Comparison of ENCODE assay signal across 11 cellular contexts in the genomic region with DNA sequence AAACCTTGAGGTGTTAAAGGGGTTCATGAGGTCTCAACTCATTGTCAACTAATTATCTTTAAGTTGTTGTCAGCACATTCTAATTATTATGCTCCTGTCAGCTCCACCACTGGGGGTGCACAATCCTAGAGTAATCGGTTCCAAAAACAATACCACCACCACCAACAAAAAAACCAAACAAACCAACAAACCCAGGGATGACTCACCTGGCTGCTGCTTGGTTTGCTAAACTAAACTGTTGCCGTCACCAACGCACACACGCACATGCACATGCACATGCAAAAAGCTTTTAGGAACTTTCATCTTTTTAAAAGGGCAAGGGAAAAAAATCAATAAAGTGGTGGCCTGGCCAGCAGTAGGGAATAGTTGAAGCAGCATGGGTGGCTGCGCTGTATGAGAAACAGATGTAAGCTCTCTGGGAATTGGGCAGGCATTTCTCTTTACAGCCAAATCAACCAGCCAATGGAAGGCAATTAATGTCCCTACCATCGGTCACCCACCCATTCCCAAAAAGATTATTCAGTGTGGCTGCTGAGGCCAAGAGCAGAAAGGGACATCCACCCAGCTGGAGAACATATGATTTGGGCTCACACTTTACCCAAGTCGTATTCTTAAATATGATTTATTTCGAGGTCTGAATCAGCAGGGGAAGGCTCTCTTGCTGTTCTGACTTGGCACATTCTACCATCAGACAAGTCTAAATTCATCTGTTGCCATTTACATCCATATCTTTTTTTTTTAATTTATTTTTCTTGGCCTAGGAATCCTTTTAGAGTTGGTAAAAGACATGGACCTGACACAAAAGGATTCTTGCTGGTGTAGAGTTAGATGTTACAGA. TPM values are rescaled to one million over a fixed set of nuclear protein-coding genes. Genes with fewer than 3 reads are reported as not detected.
A peak's percentile ranks its signal among the peaks of the same experiment; 100 is the strongest.
DNase-seq lines count a peak whose midpoint lies in the region; ATAC-seq and TF ChIP-seq lines count a peak whose summit lies in the region.
"Had no signal": no experiment of that assay in that cellular context is flagged by ENCODE, and none has a peak within 500 bp of the region (broad histone marks: within the 10 kb centered on the region; RNA-seq: fewer than 3 reads in every experiment).

No MANE protein-coding gene starts in this region.

- TF ChIP-seq EP300 in stomach (IDR thresholded peaks at IDR 0.05): no peak

- TF ChIP-seq POLR2A in stomach (IDR thresholded peaks at IDR 0.05): no peak

- intact Hi-C loops in Caco-2 (cut with micrococcal nuclease; ENCODE audit: unreplicated experiment) (no loop called here), stomach (cut with DNase I; ENCODE audit: low total_unique reads) (no loop called here)
- intact Hi-C loops in CD4-positive, alpha-beta T cell (cut with DNase I, micrococcal nuclease): no loop called here

- CTCF ChIA-PET in Caco-2 (lab: Charles Lee): no interaction called here
- CTCF ChIA-PET in CD4-positive, alpha-beta T cell (lab: Charles Lee): interaction anchor here (1.2 to 1.4 kb wide), 2 partner anchors 20 to 577 kb away, joined by 3 read pairs; no protein-coding TSS in a partner anchor

- H3K27me3 ChIP-seq in Caco-2 (replicated peaks; ENCODE audit: control insufficient read depth, insufficient read depth, low read length) (no peaks in the 10 kb centered on the region), stomach (peaks cover 0 to 11% (median 0%) of the 10 kb centered on the region in 3 donors)
- H3K27me3 ChIP-seq in CD4-positive, alpha-beta T cell (ENCODE audit: control insufficient read depth, insufficient read depth, low read length): peaks cover 15% of the 10 kb centered on the region

- 66 to 78% (median 73%) methylated on average over 8 of the region's 8 CpGs for WGBS in stomach, 5 donors

- POLR2A ChIA-PET in Caco-2 (lab: Charles Lee): no interaction called here
- POLR2A ChIA-PET in CD4-positive, alpha-beta T cell (lab: Charles Lee): interaction anchor here (0.7 kb wide), 1 partner anchor 8 kb away, joined by 4 read pairs; no protein-coding TSS in a partner anchor

- no peaks in the 10 kb centered on the region for H3K9me3 ChIP-seq in Caco-2
- no peaks in the 10 kb centered on the region for H3K9me3 ChIP-seq in stomach
- H3K9me3 ChIP-seq in CD4-positive, alpha-beta T cell (ENCODE audit: control insufficient read depth, low read length): no peaks in the 10 kb centered on the region

- no peaks in the 10 kb centered on the region for H3K27me3 Mint-ChIP-seq in osteocyte (ENCODE audit: unreplicated experiment)
- peaks cover 5% of the 10 kb centered on the region for H3K27me3 Mint-ChIP-seq in Caco-2 (ENCODE audit: insufficient read depth, unreplicated experiment)
- H3K27me3 Mint-ChIP-seq in CD4-positive, alpha-beta T cell: peaks cover 56% of the 10 kb centered on the region

- BruUV-seq in Caco-2 (replicated peaks; lab: Mats Ljungman, UMichigan): no TSS peak

- H3K36me3 Mint-ChIP-seq in osteocyte (ENCODE audit: unreplicated experiment) (no peaks in the 10 kb centered on the region), Caco-2 (ENCODE audit: insufficient read depth, unreplicated experiment) (no peaks in the 10 kb centered on the region)
- no peaks in the 10 kb centered on the region for H3K36me3 Mint-ChIP-seq in CD4-positive, alpha-beta T cell (ENCODE audit: low read depth)

- ATAC-seq in CD4-positive, alpha-beta T cell (ENCODE audit: poor library complexity): no peak
- ATAC-seq: activated CD4-positive, CD25-positive, alpha-beta regulatory T cell treated with anti-CD3 and anti-CD28 coated beads, Interleukin-2, amount 50 U/mL, for 24 hours had no signal

- H3K4me3 Mint-ChIP-seq in osteocyte (ENCODE audit: unreplicated experiment) (no peak overlapping the region), Caco-2 (ENCODE audit: unreplicated experiment) (no peak overlapping the region)
- no peak overlapping the region for H3K4me3 Mint-ChIP-seq in CD4-positive, alpha-beta T cell

- H3K27ac ChIP-seq in stomach: no peak overlapping the region
- H3K27ac ChIP-seq in CD4-positive, alpha-beta T cell (ENCODE audit: low read depth, low read length): no peak overlapping the region

- H3K4me1 Mint-ChIP-seq in osteocyte (ENCODE audit: unreplicated experiment) (peaks cover 50% of the 10 kb centered on the region), Caco-2 (ENCODE audit: low read depth, unreplicated experiment) (no peaks in the 10 kb centered on the region)
- no peaks in the 10 kb centered on the region for H3K4me1 Mint-ChIP-seq in CD4-positive, alpha-beta T cell (ENCODE audit: low read depth)

- H3K9me3 Mint-ChIP-seq in osteocyte (ENCODE audit: unreplicated experiment) (peaks cover 5% of the 10 kb centered on the region), Caco-2 (ENCODE audit: unreplicated experiment) (no peaks in the 10 kb centered on the region)
- H3K9me3 Mint-ChIP-seq in CD4-positive, alpha-beta T cell: no peaks in the 10 kb centered on the region
- H3K9me3 Mint-ChIP-seq: activated T-helper 2 cell treated with anti-CD3 and anti-CD28 coated beads, Interferon-gamma antibody, Interleukin-2, Interleukin-4, amounts not matched to agents 10 μg/mL and 5 μg/mL and 100 μg/mL, durations not matched to agents 14 hours and 24 hours and 36 hours had no signal

- DNase-seq in DMS53 treated with DMSO at 0.1 percent for 48 hours (lab: John Stamatoyannopoulos, UW; ENCODE audit: unreplicated experiment) (peak; percentile 31), NCI-H146 (lab: John Stamatoyannopoulos, UW) (peak; percentile 36), choroid plexus epithelial cell (ENCODE audit: low read depth) (peak; percentile 74), osteocyte (ENCODE audit: extremely low spot score, unreplicated experiment) (no peak), Caco-2 (no peak), stomach (no peak), RPMI8226 (no peak)
- DNase-seq in CD4-positive, alpha-beta T cell: no peak
- DNase-seq: stimulated activated CD4-positive, alpha-beta T cell treated with anti-CD3 and anti-CD28 coated beads, Interleukin-4, amount 100 ng/mL, for 4 hours had no signal

- peak overlapping the region; percentile 38 for H3K27ac Mint-ChIP-seq in osteocyte (ENCODE audit: unreplicated experiment)
- H3K27ac Mint-ChIP-seq in Caco-2 (ENCODE audit: unreplicated experiment): no peak overlapping the region
- no peak overlapping the region for H3K27ac Mint-ChIP-seq in CD4-positive, alpha-beta T cell
- H3K27ac Mint-ChIP-seq: activated T-helper 2 cell treated with anti-CD3 and anti-CD28 coated beads, Interferon-gamma antibody, Interleukin-2, Interleukin-4, amounts not matched to agents 10 μg/mL and 5 μg/mL and 100 μg/mL, durations not matched to agents 14 hours and 24 hours and 36 hours had no signal

- no peak overlapping the region for H3K4me3 ChIP-seq in choroid plexus epithelial cell (ENCODE audit: low read depth, low read length)
- H3K4me3 ChIP-seq in Caco-2 (ENCODE audit: low read depth, low read length): no peak overlapping the region
- H3K4me3 ChIP-seq in stomach: no peak overlapping the region

- no peaks in the 10 kb centered on the region for H3K36me3 ChIP-seq in Caco-2 (ENCODE audit: control insufficient read depth, insufficient read depth, low read length)
- no peaks in the 10 kb centered on the region for H3K36me3 ChIP-seq in stomach

- TF ChIP-seq CTCF in choroid plexus epithelial cell (conservative IDR thresholded peaks at IDR 0.05; ENCODE audit: low read depth, low read length) (no peak), osteocyte (IDR thresholded peaks at IDR 0.05) (no peak), Caco-2 (IDR thresholded peaks at IDR 0.05; ENCODE audit: insufficient read depth in 1 of 2, low read depth in 1 of 2, low read length in 1 of 2, severe bottlenecking in 1 of 2, unreplicated experiment in 1 of 2) (no peak), stomach (IDR thresholded peaks at IDR 0.05) (no peak)
- no peak for TF ChIP-seq CTCF in CD4-positive, alpha-beta T cell (IDR thresholded peaks at IDR 0.05)

- no peaks in the 10 kb centered on the region for H3K4me1 ChIP-seq in Caco-2
- H3K4me1 ChIP-seq in stomach: no peaks in the 10 kb centered on the region

RNA-seq across cellular contexts. Expression of a gene that starts 20.0 kb away (rescaled TPM):
- 1.2 and 1.3 TPM in 2 replicates for total RNA-seq in osteocyte
- 31.4 and 32.5 TPM in 2 replicates for total RNA-seq in Caco-2 (2022)
- total RNA-seq in stomach: 10 to 100 TPM; 15.8 to 52.2 (median 22.0) TPM
- 10 to 100 TPM; 11.2 to 14.6 (median 12.5) TPM for polyA plus RNA-seq in stomach
- total RNA-seq in CD4-positive, alpha-beta T cell: 1 to 10 TPM; 8.9 to 9.1 TPM

Comparison
In these comparisons a context has a peak if more than half of its experiments do, and no peak if none do; other contexts are left out.
1. DNase-seq: peak in DMS53 treated with DMSO at 0.1 percent for 48 hours (single experiment), NCI-H146 (single experiment) and choroid plexus epithelial cell (single experiment); none in osteocyte (single experiment), Caco-2 (0 of 2), stomach (single experiment), RPMI8226 (single experiment) and CD4-positive, alpha-beta T cell (0 of 10).